In the genomic region with DNA sequence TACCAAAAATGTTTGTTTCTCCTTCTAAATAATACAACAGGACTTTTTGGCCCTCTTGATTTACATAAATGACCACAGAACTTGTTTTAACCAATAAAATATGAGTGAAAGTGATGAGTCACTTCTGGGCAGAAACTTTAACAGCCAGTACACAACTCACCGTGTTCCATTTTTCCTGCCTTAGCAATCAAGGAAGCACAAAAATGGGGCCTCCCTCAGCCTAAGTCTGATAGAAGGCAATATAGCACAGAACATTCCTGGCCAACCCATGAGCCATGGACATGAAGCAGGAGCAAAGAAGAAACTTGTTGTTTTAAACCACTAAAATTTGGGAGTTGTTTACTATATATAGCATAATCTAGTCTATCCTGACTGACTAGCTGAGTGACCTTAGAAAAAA, we compare ENCODE assay signal across 11 cellular contexts.
DNase-seq lines count a peak whose midpoint lies in the region; ATAC-seq and TF ChIP-seq lines count a peak whose summit lies in the region.
"Had no signal": no experiment of that assay in that cellular context is flagged by ENCODE, and none has a peak within 500 bp of the region (broad histone marks: within the 10 kb centered on the region; RNA-seq: fewer than 3 reads in every experiment).

No MANE protein-coding gene starts in this region.

- H2AFZ ChIP-seq in mammary epithelial cell (ENCODE audit: low read depth, low read length), result peak overlapping the region; percentile 10

- dilution Hi-C loops in mammary epithelial cell (cut with HindIII; ENCODE audit: low sequenced_read_pairs), result no loop called here

- H3K4me1 ChIP-seq in mammary epithelial cell (ENCODE audit: insufficient read depth, low read length) (peaks cover 29% of the 10 kb centered on the region), mucosa of descending colon (ENCODE audit: low read depth) (peaks cover 6% of the 10 kb centered on the region)

- peak overlapping the region; percentile 47 for H3K4me2 ChIP-seq in mammary epithelial cell (ENCODE audit: insufficient read depth, low read depth, low read length)

- ATAC-seq in mucosa of descending colon, result peak; percentile 77
- ATAC-seq in GM21619 (IDR thresholded peaks at IDR 0.05; ENCODE audit: unreplicated experiment), result no peak
- ATAC-seq in GM18505 (IDR thresholded peaks at IDR 0.05; ENCODE audit: unreplicated experiment), result no peak

- intact Hi-C loops in mammary epithelial cell (cut with micrococcal nuclease), result no loop called here
- intact Hi-C loops in mucosa of descending colon (cut with DNase I, micrococcal nuclease), result no loop called here

- no peaks in the 10 kb centered on the region for H3K9me3 ChIP-seq in mammary epithelial cell (replicated peaks; ENCODE audit: insufficient read depth, low read length)
- no peaks in the 10 kb centered on the region for H3K9me3 ChIP-seq in mucosa of descending colon

- no peak for TF ChIP-seq POLR2A in GM18505 (IDR thresholded peaks at IDR 0.05; ENCODE audit: borderline replicate concordance, extremely low read depth, insufficient read depth, insufficient read length)

- H4K20me1 ChIP-seq in mammary epithelial cell (ENCODE audit: insufficient read depth, low read length), result no peaks in the 10 kb centered on the region

- DNase-seq in Caki2 (ENCODE audit: low read depth) (peak; percentile 25), LoVo (ENCODE audit: low spot score) (peak; percentile 50), mammary epithelial cell (peak; percentile 84), mucosa of descending colon (no peak), NCI-H2081 treated with DMSO at 0.1 percent for 48 hours (lab: John Stamatoyannopoulos, UW) (no peak), amniotic stem cell (lab: John Stamatoyannopoulos, UW) (no peak)
- DNase-seq: activated T-cell treated with anti-CD3 and anti-CD28 coated beads, Interleukin-2, amount 50 U/mL, for 1 hour; cerebellar nuclear complex; NCI-H1436 had no signal

- H3K36me3 ChIP-seq in mammary epithelial cell (ENCODE audit: insufficient read depth, low read length), result no peaks in the 10 kb centered on the region
- no peaks in the 10 kb centered on the region for H3K36me3 ChIP-seq in mucosa of descending colon (ENCODE audit: low read depth)

- peak overlapping the region; percentile 78 for H3K27ac ChIP-seq in mammary epithelial cell (ENCODE audit: insufficient read depth, low read depth, low read length)

- in situ Hi-C loops in Caki2 (cut with HindIII; ENCODE audit: low pct_unique_long_range_greater_than_20kb, low sequenced_read_pairs) (no loop called here), mammary epithelial cell (cut with MboI; ENCODE audit: low sequenced_read_pairs in 2 of 2) (no loop called here)

- no peaks in the 10 kb centered on the region for H3K79me2 ChIP-seq in mammary epithelial cell (ENCODE audit: insufficient read depth, low read length)

- H3K4me3 ChIP-seq in mammary epithelial cell (replicated peaks in 1 of 3; ENCODE audit: insufficient read depth in 1 of 3, low read depth in 2 of 3, low read length in 3 of 3) (no peak overlapping the region), mucosa of descending colon (no peak overlapping the region)

- CTCF ChIA-PET in mammary epithelial cell (lab: Charles Lee; ENCODE audit: low non-redundant PET), result no interaction called here

- no peaks in the 10 kb centered on the region for H3K27me3 ChIP-seq in mammary epithelial cell (ENCODE audit: insufficient read depth, low read length)

- TSS peak; percentile 97 for BruUV-seq in mammary epithelial cell (replicated peaks; lab: Mats Ljungman, UMichigan)

- WGBS in mammary epithelial cell (ENCODE audit: low coverage, missing lambda C conversion rate), result 0% methylated on average over 1 of the region's 1 CpG

- TF ChIP-seq CTCF in mammary epithelial cell (conservative IDR thresholded peaks at IDR 0.05 in 1 of 2, IDR thresholded peaks at IDR 0.05 in 1 of 2; ENCODE audit: extremely low read depth in 1 of 2, insufficient read depth in 1 of 2, low read depth in 1 of 2, low read length in 2 of 2), result no peak
- no peak for TF ChIP-seq CTCF in mucosa of descending colon (IDR thresholded peaks at IDR 0.05)

- no peak overlapping the region for H3K9ac ChIP-seq in mammary epithelial cell (ENCODE audit: insufficient read depth, low read length)

Comparison
In these comparisons a context has a peak if more than half of its experiments do, and no peak if none do; other contexts are left out.
1. DNase-seq: peak in Caki2 (single experiment), LoVo (single experiment) and mammary epithelial cell (single experiment); none in mucosa of descending colon (0 of 3), NCI-H2081 treated with DMSO at 0.1 percent for 48 hours (single experiment) and amniotic stem cell (single experiment).